In genomic region chr7:69640925-69641594, GRCh38 we compare ENCODE assay signal across 22 cellular contexts. TPM values are rescaled to one million over a fixed set of nuclear protein-coding genes. Genes with fewer than 3 reads are reported as not detected.
DNase-seq lines count a peak whose midpoint lies in the region; ATAC-seq, FAIRE-seq and TF ChIP-seq lines count a peak whose summit lies in the region.
"Had no signal": no experiment of that assay in that cellular context is flagged by ENCODE, and none has a peak within 500 bp of the region (broad histone marks: within the 10 kb centered on the region; RNA-seq: fewer than 3 reads in every experiment).

No MANE protein-coding gene starts in this region.

- H2AFZ ChIP-seq in OCI-LY1 (ENCODE audit: low read length) (no peak overlapping the region), trophoblast cell (ENCODE audit: insufficient read depth, low read length, poor library complexity) (no peak overlapping the region)

- H3K4me1 ChIP-seq in OCI-LY1 (ENCODE audit: insufficient read depth, low read length, severe bottlenecking): peaks cover 84% of the 10 kb centered on the region
- peaks cover 27% of the 10 kb centered on the region for H3K4me1 ChIP-seq in endodermal cell (ENCODE audit: control insufficient read depth, insufficient read depth, low read length)
- peaks cover 0 to 1% of the 10 kb centered on the region in 2 experiments for H3K4me1 ChIP-seq in trophoblast cell (ENCODE audit: control insufficient read depth in 1 of 2, insufficient read depth in 2 of 2, low read length in 2 of 2)
- H3K4me1 ChIP-seq: Peyer's patch had no signal

- H3K36me3 ChIP-seq in OCI-LY1 (ENCODE audit: insufficient read depth, low read length): no peaks in the 10 kb centered on the region
- no peaks in the 10 kb centered on the region for H3K36me3 ChIP-seq in endodermal cell (ENCODE audit: control insufficient read depth, insufficient read depth, low read length)
- no peaks in the 10 kb centered on the region for H3K36me3 ChIP-seq in trophoblast cell (ENCODE audit: control insufficient read depth in 1 of 2, insufficient read depth in 2 of 2, low read length in 2 of 2)
- H3K36me3 ChIP-seq: Peyer's patch had no signal

- H3K79me1 ChIP-seq in trophoblast cell (ENCODE audit: low read length): no peaks in the 10 kb centered on the region

- H3K4me3 ChIP-seq in OCI-LY1 (ENCODE audit: low read depth, low read length, poor library complexity, severe bottlenecking) (no peak overlapping the region), endodermal cell (ENCODE audit: low read length) (no peak overlapping the region), trophoblast cell (ENCODE audit: low read depth, low read length) (no peak overlapping the region)
- H3K4me3 ChIP-seq: Peyer's patch had no signal

- no peaks in the 10 kb centered on the region for H3K36me3 Mint-ChIP-seq in endodermal cell (ENCODE audit: low read depth)
- no peaks in the 10 kb centered on the region for H3K36me3 Mint-ChIP-seq in activated T-helper 2 cell treated with anti-CD3 and anti-CD28 coated beads, Interferon-gamma antibody, Interleukin-2, Interleukin-4, amounts not matched to agents 10 μg/mL and 5 μg/mL and 100 μg/mL, durations not matched to agents 14 hours and 24 hours and 36 hours (ENCODE audit: low read depth)
- H3K36me3 Mint-ChIP-seq: CD8-positive, alpha-beta memory T cell had no signal

- H3K4me3 Mint-ChIP-seq in endodermal cell: no peak overlapping the region
- no peak overlapping the region for H3K4me3 Mint-ChIP-seq in activated T-helper 2 cell treated with anti-CD3 and anti-CD28 coated beads, Interferon-gamma antibody, Interleukin-2, Interleukin-4, amounts not matched to agents 10 μg/mL and 5 μg/mL and 100 μg/mL, durations not matched to agents 14 hours and 24 hours and 36 hours (ENCODE audit: low read depth)
- H3K4me3 Mint-ChIP-seq: CD8-positive, alpha-beta memory T cell; T-helper 1 cell treated with Interleukin-12 subunit alpha and Interleukin-12 subunit beta and Interleukin-4 antibody, amounts not matched to agents 30 μg/mL and 1 μg/mL, for 36 hours had no signal

- peaks cover 61% of the 10 kb centered on the region for H3K4me1 Mint-ChIP-seq in endodermal cell
- no peaks in the 10 kb centered on the region for H3K4me1 Mint-ChIP-seq in activated T-helper 2 cell treated with anti-CD3 and anti-CD28 coated beads, Interferon-gamma antibody, Interleukin-2, Interleukin-4, amounts not matched to agents 10 μg/mL and 5 μg/mL and 100 μg/mL, durations not matched to agents 14 hours and 24 hours and 36 hours (ENCODE audit: low read depth)
- H3K4me1 Mint-ChIP-seq: CD8-positive, alpha-beta memory T cell had no signal

- intact Hi-C loops in left cardiac atrium (cut with DNase I): no loop called here
- intact Hi-C loops in activated T-helper 2 cell treated with anti-CD3 and anti-CD28 coated beads, Interferon-gamma antibody, Interleukin-2, Interleukin-4, amounts not matched to agents 10 μg/mL and 5 μg/mL and 100 μg/mL, durations not matched to agents 14 hours and 24 hours and 36 hours (cut with micrococcal nuclease): no loop called here

- no peak overlapping the region for H2BK5ac ChIP-seq in trophoblast cell (ENCODE audit: low read depth, low read length, poor library complexity)

- H3K9me2 ChIP-seq in OCI-LY1 (ENCODE audit: low read depth, low read length): no peaks in the 10 kb centered on the region

- H3K27me3 ChIP-seq in OCI-LY1 (ENCODE audit: insufficient read depth, low read length) (no peaks in the 10 kb centered on the region), endodermal cell (ENCODE audit: control insufficient read depth, insufficient read depth, low read length, poor library complexity, severe bottlenecking) (no peaks in the 10 kb centered on the region), trophoblast cell (ENCODE audit: insufficient read depth, low read length) (no peaks in the 10 kb centered on the region)
- H3K27me3 ChIP-seq: Peyer's patch had no signal

- H3K14ac ChIP-seq in trophoblast cell (ENCODE audit: low read length): no peak overlapping the region

- H3K27ac ChIP-seq in OCI-LY1 (ENCODE audit: low read depth, low read length, poor library complexity, severe bottlenecking) (peak overlapping the region; percentile 81), endodermal cell (ENCODE audit: low read depth, low read length) (no peak overlapping the region), trophoblast cell (ENCODE audit: low read depth, low read length) (no peak overlapping the region)
- H3K27ac ChIP-seq: 22Rv1, C4-2B, Peyer's patch had no signal

- no peak overlapping the region for H2AK5ac ChIP-seq in trophoblast cell (ENCODE audit: low read length)

- no peak overlapping the region for H4K12ac ChIP-seq in trophoblast cell (ENCODE audit: low read depth, low read length)

- no peak overlapping the region for H3K18ac ChIP-seq in trophoblast cell (ENCODE audit: low read length)

- no peaks in the 10 kb centered on the region for H4K20me1 ChIP-seq in OCI-LY1 (ENCODE audit: insufficient read depth, low read length)

- no peak overlapping the region for H4K8ac ChIP-seq in trophoblast cell (ENCODE audit: low read depth, low read length)

- no peaks in the 10 kb centered on the region for H3K9me3 ChIP-seq in OCI-LY1 (ENCODE audit: low read length)
- no peaks in the 10 kb centered on the region for H3K9me3 ChIP-seq in endodermal cell (ENCODE audit: control insufficient read depth, low read length)
- no peaks in the 10 kb centered on the region for H3K9me3 ChIP-seq in trophoblast cell (ENCODE audit: insufficient read depth, low read depth, low read length)
- H3K9me3 ChIP-seq: Peyer's patch had no signal

- H3K9ac ChIP-seq in OCI-LY1 (ENCODE audit: low read length) (no peak overlapping the region; the same call in 1 of the 2 replicates), endodermal cell (ENCODE audit: extremely low read depth, low read length, poor library complexity, severe bottlenecking) (no peak overlapping the region), trophoblast cell (ENCODE audit: low read length) (no peak overlapping the region)

- H3K27ac Mint-ChIP-seq in endodermal cell: peak overlapping the region; percentile 74
- no peak overlapping the region for H3K27ac Mint-ChIP-seq in activated T-helper 2 cell treated with anti-CD3 and anti-CD28 coated beads, Interferon-gamma antibody, Interleukin-2, Interleukin-4, amounts not matched to agents 10 μg/mL and 5 μg/mL and 100 μg/mL, durations not matched to agents 14 hours and 24 hours and 36 hours
- H3K27ac Mint-ChIP-seq: CD8-positive, alpha-beta memory T cell; T-helper 1 cell treated with Interleukin-12 subunit alpha and Interleukin-12 subunit beta and Interleukin-4 antibody, amounts not matched to agents 30 μg/mL and 1 μg/mL, for 36 hours had no signal

- no peaks in the 10 kb centered on the region for H3F3A ChIP-seq in OCI-LY1 (ENCODE audit: insufficient read depth, low read length)

- H2BK12ac ChIP-seq in trophoblast cell (ENCODE audit: low read length): no peak overlapping the region

- WGBS in endodermal cell (ENCODE audit: insufficient coverage in 1 of 2, insufficient read length in 1 of 2), 2 experiments: 91 to 92% methylated on average over 2 to 5 of the region's 5 CpGs
- WGBS in trophoblast cell (ENCODE audit: extremely low coverage, insufficient coverage, insufficient read length): no CpG with 5 or more reads among the region's 5 CpGs

- FAIRE-seq in GM12892 (lab: Jason Lieb, UNC): peak; percentile 77
- FAIRE-seq: H54 had no signal

- H3K4ac ChIP-seq in trophoblast cell (ENCODE audit: low read depth, low read length): no peak overlapping the region

- H3K79me2 ChIP-seq in OCI-LY1 (ENCODE audit: insufficient read depth, low read length): peaks cover 99% of the 10 kb centered on the region
- no peaks in the 10 kb centered on the region for H3K79me2 ChIP-seq in trophoblast cell (ENCODE audit: control insufficient read depth, insufficient read depth, low read length, poor library complexity)

- no peak for TF ChIP-seq CTCF in OCI-LY1 (IDR thresholded peaks at IDR 0.05; ENCODE audit: low read length)
- no peak for TF ChIP-seq CTCF in endodermal cell (conservative IDR thresholded peaks at IDR 0.05)

- H3K9me3 Mint-ChIP-seq in endodermal cell: no peaks in the 10 kb centered on the region
- H3K9me3 Mint-ChIP-seq in activated T-helper 2 cell treated with anti-CD3 and anti-CD28 coated beads, Interferon-gamma antibody, Interleukin-2, Interleukin-4, amounts not matched to agents 10 μg/mL and 5 μg/mL and 100 μg/mL, durations not matched to agents 14 hours and 24 hours and 36 hours: no peaks in the 10 kb centered on the region
- H3K9me3 Mint-ChIP-seq: CD8-positive, alpha-beta memory T cell; T-helper 1 cell treated with Interleukin-12 subunit alpha and Interleukin-12 subunit beta and Interleukin-4 antibody, amounts not matched to agents 30 μg/mL and 1 μg/mL, for 36 hours had no signal

- H4K91ac ChIP-seq in trophoblast cell (ENCODE audit: low read depth, low read length): no peak overlapping the region

- H3K4me2 ChIP-seq in OCI-LY1 (ENCODE audit: low read length) (peak overlapping the region; percentile 41; the same call in 1 of the 2 replicates), trophoblast cell (ENCODE audit: low read length) (no peak overlapping the region)

- no peak for ATAC-seq in left cardiac atrium

- DNase-seq in NCI-H146 (lab: John Stamatoyannopoulos, UW): peak; percentile 21
- DNase-seq in NCI-H146 treated with DMSO at 0.1 percent for 48 hours (lab: John Stamatoyannopoulos, UW; ENCODE audit: unreplicated experiment): no peak
- no peak for DNase-seq in GM12892 (ENCODE audit: insufficient read length)
- no peak for DNase-seq in endodermal cell
- DNase-seq in trophoblast cell: no peak
- no peak for DNase-seq in left cardiac atrium
- no peak for DNase-seq in activated T-helper 2 cell treated with anti-CD3 and anti-CD28 coated beads, Interferon-gamma antibody, Interleukin-2, Interleukin-4, amounts not matched to agents 10 μg/mL and 5 μg/mL and 100 μg/mL, durations not matched to agents 14 hours and 24 hours and 36 hours (ENCODE audit: low spot score)
- DNase-seq: ACHN; Calu3; CD8-positive, alpha-beta memory T cell; GDM1; Kasumi-1; NCI-H187 treated with DMSO at 0.1 percent for 48 hours; NCI-H226; NCI-H524; NK-92 treated with Interleukin-12 subunit alpha and Interleukin-12 subunit beta, amount 100 ng/mL, for 24 hours; Peyer's patch had no signal

- TF ChIP-seq POLR2A in GM12892 (IDR thresholded peaks at IDR 0.05; ENCODE audit: low read depth, low read length): no peak

- no peak overlapping the region for H3K23ac ChIP-seq in trophoblast cell (ENCODE audit: low read length)

- no peak overlapping the region for H2BK120ac ChIP-seq in trophoblast cell (ENCODE audit: insufficient read depth, low read length, poor library complexity)

- no peaks in the 10 kb centered on the region for H3K27me3 Mint-ChIP-seq in endodermal cell (ENCODE audit: insufficient read depth)
- no peaks in the 10 kb centered on the region for H3K27me3 Mint-ChIP-seq in activated T-helper 2 cell treated with anti-CD3 and anti-CD28 coated beads, Interferon-gamma antibody, Interleukin-2, Interleukin-4, amounts not matched to agents 10 μg/mL and 5 μg/mL and 100 μg/mL, durations not matched to agents 14 hours and 24 hours and 36 hours (ENCODE audit: low read depth)

RNA-seq across cellular contexts. Expression of gene AUTS2, which starts 42.8 kb away (rescaled TPM):
- 12.6 TPM for polyA plus RNA-seq in GM12892 (2012; ENCODE audit: missing spikeins)
- 100 to 1,000 TPM in 1 of 2 donors, 10 to 100 TPM in 1; 76.8 to 106 TPM for total RNA-seq in endodermal cell
- polyA plus RNA-seq in endodermal cell (2013, experiment 1 of 2): 120 TPM
- polyA plus RNA-seq in endodermal cell (2013, experiment 2 of 2): 103 TPM
- polyA plus RNA-seq in trophoblast cell (2013): 17.4 and 19.1 TPM in 2 replicates
- 10 to 100 TPM; 10.5 to 15.2 TPM for total RNA-seq in left cardiac atrium
- total RNA-seq in activated T-helper 2 cell treated with anti-CD3 and anti-CD28 coated beads, Interferon-gamma antibody, Interleukin-2, Interleukin-4, amounts not matched to agents 10 μg/mL and 5 μg/mL and 100 μg/mL, durations not matched to agents 14 hours and 24 hours and 36 hours: 0.87 and 1.1 TPM in 2 replicates
- total RNA-seq: Calu3 had no signal

Comparison
In these comparisons a context has a peak if more than half of its experiments do, and no peak if none do; other contexts are left out.
1. RNA of gene AUTS2, which starts 42.8 kb away (total RNA-seq): 76.8 to 106 TPM in endodermal cell; 10.5 to 15.2 TPM in left cardiac atrium and 0.87 to 1.1 TPM in activated T-helper 2 cell treated with anti-CD3 and anti-CD28 coated beads, Interferon-gamma antibody, Interleukin-2, Interleukin-4, amounts not matched to agents 10 μg/mL and 5 μg/mL and 100 μg/mL, durations not matched to agents 14 hours and 24 hours and 36 hours; every median in the first group is over 4 times any median in the second.